Comparison of ENCODE assay signal across 12 cellular contexts in the genomic region with DNA sequence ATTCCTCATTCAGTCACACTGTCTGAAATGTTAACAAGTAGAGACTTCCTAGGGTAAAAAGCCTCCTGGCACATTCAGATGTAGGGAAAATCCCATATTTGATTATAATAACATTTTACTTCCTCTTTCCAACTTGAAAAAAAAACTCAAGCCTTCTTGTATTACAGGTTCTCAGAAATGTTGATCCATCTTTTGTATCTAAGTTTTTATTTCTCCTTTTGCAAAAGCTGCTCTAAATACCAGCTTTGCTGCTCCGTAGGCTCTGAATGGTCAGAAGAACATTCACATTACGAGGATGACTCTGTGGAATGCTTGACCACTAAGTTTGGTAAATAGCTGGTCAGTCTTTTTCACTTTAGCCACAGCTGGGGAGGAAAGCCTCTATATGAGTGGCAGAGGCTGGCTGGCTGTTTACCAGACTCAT. TPM values are rescaled to one million over a fixed set of nuclear protein-coding genes. Genes with fewer than 3 reads are reported as not detected.
A peak's percentile ranks its signal among the peaks of the same experiment; 100 is the strongest.
DNase-seq lines count a peak whose midpoint lies in the region; ATAC-seq and TF ChIP-seq lines count a peak whose summit lies in the region.
"Had no signal": no experiment of that assay in that cellular context is flagged by ENCODE, and none has a peak within 500 bp of the region (broad histone marks: within the 10 kb centered on the region; RNA-seq: fewer than 3 reads in every experiment).

No MANE protein-coding gene starts in this region.

- intact Hi-C loops in left colon (cut with DNase I, micrococcal nuclease) = no loop called here
- intact Hi-C loops in upper lobe of right lung (cut with DNase I) = no loop called here

- H3K4me1 ChIP-seq in upper lobe of right lung = peaks cover 17% of the 10 kb centered on the region
- H3K4me1 ChIP-seq: tibial artery had no signal

- no peak for TF ChIP-seq CTCF in upper lobe of right lung (IDR thresholded peaks at IDR 0.05)

- ATAC-seq in left colon (peak; percentile 29), upper lobe of right lung (peak; percentile 26), HG02642 (IDR thresholded peaks at IDR 0.05; ENCODE audit: poor library complexity, unreplicated experiment) (no peak)

- DNase-seq in SIG-M5 treated with dmso at 0.1 percent for 504 hours (lab: John Stamatoyannopoulos, UW; ENCODE audit: unreplicated experiment) = peak; percentile 98
- no peak for DNase-seq in SIG-M5 (lab: John Stamatoyannopoulos, UW)
- no peak for DNase-seq in left colon
- DNase-seq in upper lobe of right lung = no peak
- no peak for DNase-seq in activated CD8-positive, alpha-beta memory T cell treated with anti-CD3 and anti-CD28 coated beads for 24 hours
- DNase-seq in NCI-H1436 (lab: John Stamatoyannopoulos, UW) = no peak
- DNase-seq: activated CD4-positive, alpha-beta T cell treated with anti-CD3 and anti-CD28 coated beads for 4 hours; tibial artery had no signal

- no peaks in the 10 kb centered on the region for H3K36me3 ChIP-seq in upper lobe of right lung
- H3K36me3 ChIP-seq: tibial artery had no signal

- H3K4me3 ChIP-seq in upper lobe of right lung = no peak overlapping the region
- H3K4me3 ChIP-seq: PC-9, tibial artery had no signal

- H3K9me3 ChIP-seq in upper lobe of right lung = no peaks in the 10 kb centered on the region
- H3K9me3 ChIP-seq: tibial artery had no signal

- no peaks in the 10 kb centered on the region for H3K27me3 ChIP-seq in upper lobe of right lung

- H3K27ac ChIP-seq in angular gyrus (ENCODE audit: low read depth, low read length) (peak overlapping the region; percentile 16), upper lobe of right lung (peak overlapping the region; percentile 67)
- H3K27ac ChIP-seq: KMS-11, PC-9, tibial artery had no signal

RNA-seq across cellular contexts. Expression of a gene that starts 13.2 kb away (rescaled TPM):
- total RNA-seq in left colon = 1 to 10 TPM; 9.1 to 9.4 TPM
- 26.9 TPM for total RNA-seq in upper lobe of right lung

RNA-seq across cellular contexts. Expression of a gene that starts 57.9 kb away (rescaled TPM):
- total RNA-seq in left colon = 100 to 1,000 TPM; 394 to 509 TPM
- 73.1 TPM for total RNA-seq in upper lobe of right lung
- total RNA-seq: PC-9 had no signal
